ENCODE assay signal across 17 cellular contexts in genomic region chr1:55320891-55321290, GRCh38.
"Had no signal": no experiment of that assay in that cellular context is flagged by ENCODE, and none has a peak within 500 bp of the region (broad histone marks: within the 10 kb centered on the region; RNA-seq: fewer than 3 reads in every experiment).

No MANE protein-coding gene starts in this region.

- H3K27ac ChIP-seq: brain microvascular endothelial cell, esophagus muscularis mucosa, ovary, psoas muscle, transverse colon, uterus had no signal

- H3K27me3 ChIP-seq: brain microvascular endothelial cell, esophagus muscularis mucosa, ovary, transverse colon, uterus had no signal

- DNase-seq: activated CD4-positive, alpha-beta T cell treated with anti-CD3 and anti-CD28 coated beads, Interleukin-2, amount 50 U/mL, for 1 hour; activated effector memory CD4-positive, alpha-beta T cell treated with anti-CD3 and anti-CD28 coated beads, Interleukin-2, amount 50 U/mL, for 16 hours; activated naive CD4-positive, alpha-beta T cell treated with anti-CD3 and anti-CD28 coated beads, Interleukin-2, amount 50 U/mL, for 16 hours; activated T-cell treated with anti-CD3 and anti-CD28 coated beads, Interleukin-2, amount 50 U/mL, for 72 hours; aorta; brain microvascular endothelial cell; cerebellar nuclear complex; cortex of kidney; left cardiac atrium; mesendoderm; naive thymus-derived CD4-positive, alpha-beta T cell; ovary; psoas muscle; right cardiac atrium; transverse colon; uterus had no signal

- H3K9me3 ChIP-seq: esophagus muscularis mucosa, ovary, psoas muscle, transverse colon, uterus had no signal

- H3K36me3 ChIP-seq: brain microvascular endothelial cell, esophagus muscularis mucosa, ovary, transverse colon, uterus had no signal

- H3K4me1 ChIP-seq: psoas muscle, transverse colon, uterus had no signal

- H3K4me3 ChIP-seq: esophagus muscularis mucosa, ovary, psoas muscle, transverse colon, uterus had no signal
